Comparison of ENCODE assay signal across 8 cellular contexts in the genomic region with DNA sequence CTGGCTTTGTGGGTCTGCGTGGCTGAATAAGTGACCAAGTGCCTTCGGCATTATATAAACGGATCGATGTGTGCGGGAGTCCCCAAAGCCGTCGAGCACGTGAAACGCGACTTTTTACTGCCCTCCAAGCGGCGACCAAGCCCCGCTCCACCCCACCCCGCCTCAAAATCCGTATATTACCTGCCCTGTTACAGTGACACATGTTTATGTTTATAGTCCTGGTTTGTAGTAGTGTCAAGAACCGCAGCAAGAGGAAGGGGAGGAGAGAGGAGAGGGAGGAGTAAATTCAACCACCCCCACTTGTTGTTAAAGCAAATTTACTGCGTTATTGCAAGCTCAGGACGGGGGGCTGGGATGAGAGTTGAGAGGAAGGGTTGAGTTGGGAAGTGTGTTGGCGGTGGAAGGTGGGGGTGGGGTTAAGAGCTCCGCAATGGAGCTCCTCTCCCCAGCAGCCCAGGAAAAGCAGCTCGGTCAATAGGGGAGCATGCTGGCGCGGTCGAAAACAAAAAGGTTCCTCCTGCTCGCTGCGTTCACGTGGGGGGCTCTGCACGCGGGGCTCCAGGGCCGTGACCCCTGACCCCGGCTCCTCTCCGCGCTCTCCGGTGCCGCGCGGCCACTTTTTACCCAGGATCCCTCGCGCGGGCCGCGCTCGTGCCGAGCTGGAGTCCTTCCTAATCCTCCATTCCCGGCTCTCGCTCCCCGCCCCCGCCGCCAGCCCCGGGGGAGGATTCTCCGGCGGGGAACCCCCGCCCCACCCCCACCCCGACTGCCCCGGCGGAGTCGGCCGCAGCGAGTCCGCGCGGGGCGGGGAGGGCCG. TPM values are rescaled to one million over a fixed set of nuclear protein-coding genes. Genes with fewer than 3 reads are reported as not detected.
DNase-seq lines count a peak whose midpoint lies in the region; ATAC-seq and TF ChIP-seq lines count a peak whose summit lies in the region.

A gene (minus strand): TSS at position 316 of the 817 bp plus-strand sequence. CDS start 7,860 bp downstream, outside the sequence.

- CTCF ChIA-PET in activated CD8-positive, alpha-beta T cell treated with anti-CD3 and anti-CD28 coated beads for 36 hours (lab: Charles Lee) = interaction anchor here (4.0 kb wide), 1 partner anchor 29 kb away, joined by 20 read pairs; no protein-coding TSS in a partner anchor

- WGBS in endodermal cell (ENCODE audit: insufficient coverage in 1 of 2, insufficient read length in 1 of 2), 2 experiments = 0% methylated on average over 17 to 64 of the region's 64 CpGs
- WGBS in mesendoderm (ENCODE audit: extremely low coverage, insufficient coverage, low lambda C conversion rate) = no CpG with 5 or more reads among the region's 64 CpGs

- ATAC-seq in GM19438 (IDR thresholded peaks at IDR 0.05; ENCODE audit: low read depth, unreplicated experiment) = peak; percentile 53
- peak; percentile 70 for ATAC-seq in activated CD8-positive, alpha-beta T cell treated with anti-CD3 and anti-CD28 coated beads for 36 hours

- H3K9me3 ChIP-seq in BLaER1 treated with 17β-estradiol and CSF1 and Interleukin-3, amounts not matched to agents 10 nM and 100 nM (replicated peaks in 1 of 11) = no peaks in the 10 kb centered on the region
- H3K9me3 ChIP-seq in endodermal cell (ENCODE audit: control insufficient read depth, low read length) = no peaks in the 10 kb centered on the region

- H4K8ac ChIP-seq in mesendoderm (ENCODE audit: low read depth, low read length) = peak within 1 kb of the TSS; percentile 97

- no peak within 1 kb of the TSS for H3K23ac ChIP-seq in mesendoderm (ENCODE audit: low read length)

- H4K20me1 ChIP-seq in BLaER1 treated with 17β-estradiol and CSF1 and Interleukin-3, amounts not matched to agents 10 nM and 100 nM = peaks cover 0 to 85% (median 51%) of the 10 kb centered on the region in 11 experiments; a peak in 19 of 22 replicates

- H3K4me2 ChIP-seq in BLaER1 treated with 17β-estradiol and CSF1 and Interleukin-3, amounts not matched to agents 10 nM and 100 nM = peak within 1 kb of the TSS; percentile 54 to 94 (median 67); a peak in 21 of 22 replicates
- H3K4me2 ChIP-seq in mesendoderm (ENCODE audit: low read length) = peak within 1 kb of the TSS; percentile 85

- H3K36me3 Mint-ChIP-seq in activated CD8-positive, alpha-beta T cell treated with anti-CD3 and anti-CD28 coated beads for 36 hours (ENCODE audit: low read depth) = no peaks in the 10 kb centered on the region
- no peaks in the 10 kb centered on the region for H3K36me3 Mint-ChIP-seq in endodermal cell (ENCODE audit: low read depth)

- H4K5ac ChIP-seq in mesendoderm (ENCODE audit: low read length) = peak within 1 kb of the TSS; percentile 78

- TF ChIP-seq CTCF in activated CD8-positive, alpha-beta T cell treated with anti-CD3 and anti-CD28 coated beads for 36 hours (IDR thresholded peaks at IDR 0.05) = no peak
- no peak for TF ChIP-seq CTCF in endodermal cell (conservative IDR thresholded peaks at IDR 0.05)

- H3K9ac ChIP-seq in BLaER1 treated with 17β-estradiol and CSF1 and Interleukin-3, amounts not matched to agents 10 nM and 100 nM = no peak within 1 kb of the TSS
- H3K9ac ChIP-seq in endodermal cell (ENCODE audit: extremely low read depth, low read length, poor library complexity, severe bottlenecking) = peak within 1 kb of the TSS; percentile 95
- peak within 1 kb of the TSS; percentile 91 for H3K9ac ChIP-seq in mesendoderm (ENCODE audit: low read length)

- POLR2A ChIA-PET in activated CD8-positive, alpha-beta T cell treated with anti-CD3 and anti-CD28 coated beads for 36 hours (lab: Charles Lee) = interaction anchor here (0.7 to 1.5 kb wide), 4 partner anchors 10 to 29 kb away, joined by 3 to 4 read pairs (median 4); no protein-coding TSS in a partner anchor

- H3K4me1 ChIP-seq in BLaER1 treated with 17β-estradiol and CSF1 and Interleukin-3, amounts not matched to agents 10 nM and 100 nM = peaks cover 0 to 22% (median 5%) of the 10 kb centered on the region in 10 experiments; a peak in 9 of 20 replicates
- H3K4me1 ChIP-seq in endodermal cell (ENCODE audit: control insufficient read depth, insufficient read depth, low read length) (peaks cover 31% of the 10 kb centered on the region), mesendoderm (ENCODE audit: control insufficient read depth, low read depth, low read length) (peaks cover 9% of the 10 kb centered on the region)

- peak within 1 kb of the TSS; percentile 47 for H2BK15ac ChIP-seq in mesendoderm (replicated peaks; ENCODE audit: low read depth)

- peak within 1 kb of the TSS; percentile 80 for H2AK5ac ChIP-seq in mesendoderm (ENCODE audit: low read length)

- H3K79me1 ChIP-seq in mesendoderm (ENCODE audit: low read length) = no peaks in the 10 kb centered on the region

- H3K4me1 Mint-ChIP-seq in activated CD8-positive, alpha-beta T cell treated with anti-CD3 and anti-CD28 coated beads for 36 hours (ENCODE audit: low read depth) = peaks cover 26% of the 10 kb centered on the region
- H3K4me1 Mint-ChIP-seq in endodermal cell = peaks cover 51% of the 10 kb centered on the region

- no peaks in the 10 kb centered on the region for H3K9me3 Mint-ChIP-seq in activated CD8-positive, alpha-beta T cell treated with anti-CD3 and anti-CD28 coated beads for 36 hours
- no peaks in the 10 kb centered on the region for H3K9me3 Mint-ChIP-seq in endodermal cell

- peak within 1 kb of the TSS; percentile 42 to 68 (median 50) for H3K4me3 ChIP-seq in BLaER1 treated with 17β-estradiol and CSF1 and Interleukin-3, amounts not matched to agents 10 nM and 100 nM
- H3K4me3 ChIP-seq in endodermal cell (ENCODE audit: low read length) (peak within 1 kb of the TSS; percentile 99), mesendoderm (ENCODE audit: low read length) (peak within 1 kb of the TSS; percentile 61)

- no peak within 1 kb of the TSS for H3K27ac ChIP-seq in BLaER1 treated with 17β-estradiol and CSF1 and Interleukin-3, amounts not matched to agents 10 nM and 100 nM
- H3K27ac ChIP-seq in endodermal cell (ENCODE audit: low read depth, low read length) = peak within 1 kb of the TSS; percentile 96
- peak within 1 kb of the TSS; percentile 99 for H3K27ac ChIP-seq in mesendoderm (ENCODE audit: low read depth, low read length)

- H3K27me3 ChIP-seq in BLaER1 treated with 17β-estradiol and CSF1 and Interleukin-3, amounts not matched to agents 10 nM and 100 nM = peaks cover 99 to 100% (median 99%) of the 10 kb centered on the region in 11 experiments
- H3K27me3 ChIP-seq in endodermal cell (ENCODE audit: control insufficient read depth, insufficient read depth, low read length, poor library complexity, severe bottlenecking) = no peaks in the 10 kb centered on the region
- no peaks in the 10 kb centered on the region for H3K27me3 ChIP-seq in mesendoderm (ENCODE audit: insufficient read depth, low read length, poor library complexity)

- peak within 1 kb of the TSS; percentile 93 for H2BK120ac ChIP-seq in mesendoderm (ENCODE audit: low read depth, low read length)

- peak within 1 kb of the TSS; percentile 80 for H3K4me3 Mint-ChIP-seq in activated CD8-positive, alpha-beta T cell treated with anti-CD3 and anti-CD28 coated beads for 36 hours
- peak within 1 kb of the TSS; percentile 78 for H3K4me3 Mint-ChIP-seq in endodermal cell

- intact Hi-C loops in activated CD8-positive, alpha-beta T cell treated with anti-CD3 and anti-CD28 coated beads for 36 hours (cut with micrococcal nuclease) = no loop called here

- peak within 1 kb of the TSS; percentile 94 for H3K27ac Mint-ChIP-seq in activated CD8-positive, alpha-beta T cell treated with anti-CD3 and anti-CD28 coated beads for 36 hours
- peak within 1 kb of the TSS; percentile 99 for H3K27ac Mint-ChIP-seq in endodermal cell

- peak within 1 kb of the TSS; percentile 91 for H3K56ac ChIP-seq in mesendoderm (ENCODE audit: low read length)

- peak within 1 kb of the TSS; percentile 94 for H2BK5ac ChIP-seq in mesendoderm (ENCODE audit: low read length)

- H3K36me3 ChIP-seq in BLaER1 treated with 17β-estradiol and CSF1 and Interleukin-3, amounts not matched to agents 10 nM and 100 nM = no peaks in the 10 kb centered on the region
- no peaks in the 10 kb centered on the region for H3K36me3 ChIP-seq in endodermal cell (ENCODE audit: control insufficient read depth, insufficient read depth, low read length)
- no peaks in the 10 kb centered on the region for H3K36me3 ChIP-seq in mesendoderm (ENCODE audit: control insufficient read depth, insufficient read depth, low read length)

- peak; percentile 84 for DNase-seq in HK-2 (ENCODE audit: unreplicated experiment)
- peak; percentile 97 for DNase-seq in NCI-H82 (lab: John Stamatoyannopoulos, UW)
- peak; percentile 65 for DNase-seq in activated CD8-positive, alpha-beta T cell treated with anti-CD3 and anti-CD28 coated beads for 36 hours
- peak; percentile 96 for DNase-seq in endodermal cell
- DNase-seq in mesendoderm = peak; percentile 97
- peak; percentile 75 for DNase-seq in stimulated activated CD8-positive, alpha-beta memory T cell treated with anti-CD3 and anti-CD28 coated beads, Interleukin-4, amount 100 ng/mL, for 48 hours

- H3K79me2 ChIP-seq in mesendoderm (ENCODE audit: control insufficient read depth, insufficient read depth, low read length) = no peaks in the 10 kb centered on the region

- H3K18ac ChIP-seq in mesendoderm (ENCODE audit: low read length) = peak within 1 kb of the TSS; percentile 100

- H3K4ac ChIP-seq in mesendoderm (ENCODE audit: low read depth, low read length) = peak within 1 kb of the TSS; percentile 99

- peaks cover 41% of the 10 kb centered on the region for H3K27me3 Mint-ChIP-seq in activated CD8-positive, alpha-beta T cell treated with anti-CD3 and anti-CD28 coated beads for 36 hours
- H3K27me3 Mint-ChIP-seq in endodermal cell (ENCODE audit: insufficient read depth) = no peaks in the 10 kb centered on the region

RNA-seq across cellular contexts. Expression of the gene that starts here (rescaled TPM):
- total RNA-seq in activated CD8-positive, alpha-beta T cell treated with anti-CD3 and anti-CD28 coated beads for 36 hours = under 1 TPM; 0.11 to 0.36 TPM
- total RNA-seq in endodermal cell = 10 to 100 TPM in 1 of 2 donors, 1 to 10 TPM in 1; 6.4 to 12.0 TPM
- polyA plus RNA-seq in endodermal cell (2013, experiment 1 of 2) = 33.0 TPM
- 33.2 TPM for polyA plus RNA-seq in endodermal cell (2013, experiment 2 of 2)
- polyA plus RNA-seq in mesendoderm (2013, experiment 1 of 2) = 1.6 TPM
- 1.7 TPM for polyA plus RNA-seq in mesendoderm (2013, experiment 2 of 2)

Comparison
In these comparisons a context has a peak if more than half of its experiments do, and no peak if none do; other contexts are left out.
1. RNA of the gene that starts here (total RNA-seq): 6.4 to 12.0 TPM in endodermal cell; 0.11 to 0.36 TPM in activated CD8-positive, alpha-beta T cell treated with anti-CD3 and anti-CD28 coated beads for 36 hours; every median in the first group is over 4 times any median in the second.
2. Peak in DNase-seq and ATAC-seq in activated CD8-positive, alpha-beta T cell treated with anti-CD3 and anti-CD28 coated beads for 36 hours; RNA of the gene not detected or under 1 TPM.
3. H3K27ac ChIP-seq: peak in endodermal cell (single experiment) and mesendoderm (single experiment); none in BLaER1 treated with 17β-estradiol and CSF1 and Interleukin-3, amounts not matched to agents 10 nM and 100 nM (0 of 11).
4. H3K9ac ChIP-seq: peak in endodermal cell (single experiment) and mesendoderm (single experiment); none in BLaER1 treated with 17β-estradiol and CSF1 and Interleukin-3, amounts not matched to agents 10 nM and 100 nM (0 of 11).
5. Peak in every context shown above with its lines, with median percentiles within 50 percentile points of each other: H3K4me3 ChIP-seq and DNase-seq.